27 cellular contexts compared by ENCODE assay signal in the genomic region with DNA sequence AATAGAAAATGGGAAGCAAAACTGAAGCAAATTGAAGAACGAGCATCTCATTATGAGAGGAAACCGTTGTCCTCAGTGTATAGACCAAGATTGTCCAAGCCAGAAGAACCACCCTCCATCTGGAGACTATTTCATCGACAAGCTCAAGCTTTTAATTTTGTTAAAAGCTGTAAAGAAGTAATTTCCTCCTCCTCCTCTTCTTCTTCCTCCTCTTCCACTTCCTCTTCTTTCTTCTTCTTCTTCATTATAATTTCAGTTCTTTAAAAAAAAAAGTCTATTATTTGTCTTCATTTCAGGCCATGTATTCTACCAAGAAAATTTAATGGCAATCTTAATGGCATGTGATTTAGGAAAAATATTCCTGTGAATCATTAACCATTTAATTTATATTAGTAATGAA.
"Had no signal": no experiment of that assay in that cellular context is flagged by ENCODE, and none has a peak within 500 bp of the region (broad histone marks: within the 10 kb centered on the region; RNA-seq: fewer than 3 reads in every experiment).

No MANE protein-coding gene starts in this region.

- H3K4me1 ChIP-seq: parathyroid adenoma, sigmoid colon had no signal

- DNase-seq: activated CD4-positive, alpha-beta T cell treated with anti-CD3 and anti-CD28 coated beads for 4 hours; activated CD4-positive, alpha-beta T cell treated with anti-CD3 and anti-CD28 coated beads, Interleukin-2, amount 50 U/mL, for 4 hours; activated naive CD4-positive, alpha-beta T cell treated with Interleukin-2 at 50 U/mL for 16 hours; activated T-cell treated with anti-CD3 and anti-CD28 coated beads for 4 hours; activated T-cell treated with anti-CD3 and anti-CD28 coated beads, Interleukin-2, amount 50 U/mL, for 72 hours; anterior cingulate cortex; effector CD8-positive, alpha-beta T cell; left cardiac atrium; mammary epithelial cell; naive thymus-derived CD4-positive, alpha-beta T cell; nucleus accumbens; psoas muscle; sigmoid colon; small intestine; stimulated activated CD4-positive, alpha-beta T cell treated with anti-CD3 and anti-CD28 coated beads, Interleukin-4, amount 100 ng/mL, for 24 hours; trophoblast cell had no signal

- H3K4me3 ChIP-seq: gastroesophageal sphincter, hepatocyte, psoas muscle, sigmoid colon, thoracic aorta had no signal

- FAIRE-seq: bronchial epithelial cell, endometrium, keratinocyte, small intestine, TTC549, urothelium cell line had no signal

- H3K27me3 ChIP-seq: gastroesophageal sphincter, hepatocyte, sigmoid colon had no signal

- H3K27ac ChIP-seq: epithelial cell of prostate, gastroesophageal sphincter, hepatocyte, parathyroid adenoma, sigmoid colon, VCaP had no signal

- H3K9me3 ChIP-seq: gastroesophageal sphincter, psoas muscle, sigmoid colon, thoracic aorta had no signal

- H3K36me3 ChIP-seq: thoracic aorta had no signal
